ENCODE assay signal across 23 cellular contexts in genomic region chr1:176785810-176786209, GRCh38.
DNase-seq lines count a peak whose midpoint lies in the region; ATAC-seq, FAIRE-seq and TF ChIP-seq lines count a peak whose summit lies in the region.
"Had no signal": no experiment of that assay in that cellular context is flagged by ENCODE, and none has a peak within 500 bp of the region (broad histone marks: within the 10 kb centered on the region; RNA-seq: fewer than 3 reads in every experiment).

No MANE protein-coding gene starts in this region.

- H3K9me2 ChIP-seq in GM23248 (ENCODE audit: insufficient read depth), result no peaks in the 10 kb centered on the region

- no peaks in the 10 kb centered on the region for H3K9me3 ChIP-seq in GM23248 (ENCODE audit: low read depth)
- no peaks in the 10 kb centered on the region for H3K9me3 ChIP-seq in SK-N-MC (ENCODE audit: low read depth, low read length)
- H3K9me3 ChIP-seq in mesodermal cell (ENCODE audit: control insufficient read depth, low read length), result no peaks in the 10 kb centered on the region
- H3K9me3 ChIP-seq: adrenal gland, breast epithelium, esophagus squamous epithelium, sigmoid colon, upper lobe of left lung had no signal

- H3K9me3 Mint-ChIP-seq in naive thymus-derived CD8-positive, alpha-beta T cell, result peaks cover 0 to 11% (median 2%) of the 10 kb centered on the region in 9 donors
- H3K9me3 Mint-ChIP-seq: memory B cell had no signal

- no peak for TF ChIP-seq CTCF in D721Med (IDR thresholded peaks at IDR 0.05; ENCODE audit: insufficient read depth, missing control alignments)

- POLR2A ChIA-PET in naive thymus-derived CD8-positive, alpha-beta T cell (lab: Charles Lee), result no interaction called here

- H3K79me2 ChIP-seq in GM23248 (ENCODE audit: insufficient read depth), result no peaks in the 10 kb centered on the region

- H3K27ac Mint-ChIP-seq in naive thymus-derived CD8-positive, alpha-beta T cell, result no peak overlapping the region
- H3K27ac Mint-ChIP-seq: memory B cell had no signal

- in situ Hi-C loops in GM23248 (cut with MboI), result no loop called here

- H3K36me3 Mint-ChIP-seq in naive thymus-derived CD8-positive, alpha-beta T cell, result no peaks in the 10 kb centered on the region

- TF ChIP-seq POLR2A in GM12891 (IDR thresholded peaks at IDR 0.05; ENCODE audit: low read depth, low read length), result no peak

- H3K36me3 ChIP-seq in GM23248 (ENCODE audit: low read depth) (no peaks in the 10 kb centered on the region), SK-N-MC (ENCODE audit: insufficient read depth, low read length) (no peaks in the 10 kb centered on the region), mesodermal cell (ENCODE audit: control insufficient read depth, insufficient read depth, low read length) (no peaks in the 10 kb centered on the region)
- H3K36me3 ChIP-seq: adrenal gland, breast epithelium, esophagus squamous epithelium, sigmoid colon, stomach, upper lobe of left lung had no signal

- no peaks in the 10 kb centered on the region for H3K4me1 Mint-ChIP-seq in naive thymus-derived CD8-positive, alpha-beta T cell
- H3K4me1 Mint-ChIP-seq: memory B cell had no signal

- DNase-seq in D721Med (ENCODE audit: insufficient read length, low spot score) (no peak), GM23248 (peak; percentile 6), SK-N-MC (ENCODE audit: low read depth, low spot score) (no peak), kidney tubule cell (ENCODE audit: low spot score) (no peak), GM12891 (ENCODE audit: insufficient read length, low spot score) (no peak)
- no peak for DNase-seq in naive thymus-derived CD8-positive, alpha-beta T cell
- DNase-seq: activated CD4-positive, CD25-positive, alpha-beta regulatory T cell treated with anti-CD3 and anti-CD28 coated beads, Interleukin-2, amount 50 U/mL, for 72 hours; activated T-cell treated with anti-CD3 and anti-CD28 coated beads, Interleukin-2, amount 50 U/mL, for 1 hour; adrenal gland; esophagus squamous epithelium; IMR-90; NCI-H1417 treated with DMSO at 0.1 percent for 48 hours; posterior cingulate gyrus; sigmoid colon; stimulated activated CD4-positive, alpha-beta T cell treated with anti-CD3 and anti-CD28 coated beads, Interleukin-15, amount 100 ng/mL, for 24 hours; stomach; upper lobe of left lung had no signal

- H4K20me1 ChIP-seq in GM23248 (ENCODE audit: insufficient read depth), result no peaks in the 10 kb centered on the region

- H3K4me3 ChIP-seq in GM23248, result no peak overlapping the region
- H3K4me3 ChIP-seq in SK-N-MC, result peak overlapping the region; percentile 35; the same call in 1 of the 2 replicates
- H3K4me3 ChIP-seq in mesodermal cell (ENCODE audit: extremely low read depth, insufficient read depth, low read length, poor library complexity, severe bottlenecking), result no peak overlapping the region
- H3K4me3 ChIP-seq: adrenal gland, breast epithelium, coronary artery, esophagus squamous epithelium, sigmoid colon, stomach, upper lobe of left lung had no signal

- no peak overlapping the region for H3K9ac ChIP-seq in GM23248
- H3K9ac ChIP-seq in SK-N-MC (ENCODE audit: insufficient read length), result no peak overlapping the region

- no peak overlapping the region for H3K4me3 Mint-ChIP-seq in naive thymus-derived CD8-positive, alpha-beta T cell
- H3K4me3 Mint-ChIP-seq: memory B cell had no signal

- no peak overlapping the region for H3K4me2 ChIP-seq in GM23248 (ENCODE audit: unreplicated experiment)

- peak; percentile 35 for FAIRE-seq in D721Med (lab: Jason Lieb, UNC)
- no peak for FAIRE-seq in GM12891 (lab: Jason Lieb, UNC)

- WGBS in GM23248 (ENCODE audit: low coverage in 1 of 2, low lambda C conversion rate in 2 of 2, missing lambda C conversion rate in 2 of 2), 2 experiments, result 3 to 7% methylated on average over 5 of the region's 5 CpGs
- WGBS in mesodermal cell (ENCODE audit: insufficient coverage in 2 of 2), 2 experiments, result 29 to 57% methylated on average over 1 to 2 of the region's 5 CpGs

- no peak for ATAC-seq in naive thymus-derived CD8-positive, alpha-beta T cell
- ATAC-seq in GM21786 (IDR thresholded peaks at IDR 0.05; ENCODE audit: unreplicated experiment), result no peak

- H3K27me3 Mint-ChIP-seq in naive thymus-derived CD8-positive, alpha-beta T cell, result peaks cover 3 to 17% (median 4%) of the 10 kb centered on the region in 5 donors

- H3K4me1 ChIP-seq in GM23248 (ENCODE audit: insufficient read depth) (peaks cover 25% of the 10 kb centered on the region), mesodermal cell (ENCODE audit: control insufficient read depth, insufficient read depth, low read length, poor library complexity, severe bottlenecking) (peaks cover 23% of the 10 kb centered on the region)
- H3K4me1 ChIP-seq: adrenal gland, breast epithelium, esophagus squamous epithelium, upper lobe of left lung had no signal

- peak overlapping the region; percentile 63 for H2AFZ ChIP-seq in GM23248

- H3K27ac ChIP-seq in GM23248, result no peak overlapping the region
- H3K27ac ChIP-seq in SK-N-MC, result no peak overlapping the region
- peak overlapping the region; percentile 58 for H3K27ac ChIP-seq in mesodermal cell (ENCODE audit: low read depth, low read length, severe bottlenecking)
- H3K27ac ChIP-seq: adrenal gland, breast epithelium, C4-2B, coronary artery, esophagus squamous epithelium, sigmoid colon, stomach, upper lobe of left lung had no signal

- H3K27me3 ChIP-seq in GM23248 (replicated peaks; ENCODE audit: insufficient read depth), result no peaks in the 10 kb centered on the region
- H3K27me3 ChIP-seq: adrenal gland, breast epithelium, esophagus squamous epithelium, sigmoid colon, upper lobe of left lung had no signal

- peaks cover 14% of the 10 kb centered on the region for H3F3A ChIP-seq in GM23248 (ENCODE audit: insufficient read depth)

TF ChIP-seq in GM12891, 5 proteins besides CTCF, POLR2A, EP300 and RAD21:
- TF ChIP-seq POLR2AphosphoS5 (IDR thresholded peaks at IDR 0.05; ENCODE audit: low read depth, low read length), result no peak
- no peak for TF ChIP-seq SPI1 (IDR thresholded peaks at IDR 0.05; ENCODE audit: low read depth, low read length)
- TF ChIP-seq PAX5 (IDR thresholded peaks at IDR 0.05; ENCODE audit: insufficient read depth, low read length, severe bottlenecking), result no peak
- TF ChIP-seq POU2F2 (IDR thresholded peaks at IDR 0.05; ENCODE audit: low read depth, low read length), result no peak
- no peak for TF ChIP-seq TAF1 (IDR thresholded peaks at IDR 0.05; ENCODE audit: low read depth, low read length)
